Comparison of ENCODE assay signal across 8 cellular contexts in the genomic region with DNA sequence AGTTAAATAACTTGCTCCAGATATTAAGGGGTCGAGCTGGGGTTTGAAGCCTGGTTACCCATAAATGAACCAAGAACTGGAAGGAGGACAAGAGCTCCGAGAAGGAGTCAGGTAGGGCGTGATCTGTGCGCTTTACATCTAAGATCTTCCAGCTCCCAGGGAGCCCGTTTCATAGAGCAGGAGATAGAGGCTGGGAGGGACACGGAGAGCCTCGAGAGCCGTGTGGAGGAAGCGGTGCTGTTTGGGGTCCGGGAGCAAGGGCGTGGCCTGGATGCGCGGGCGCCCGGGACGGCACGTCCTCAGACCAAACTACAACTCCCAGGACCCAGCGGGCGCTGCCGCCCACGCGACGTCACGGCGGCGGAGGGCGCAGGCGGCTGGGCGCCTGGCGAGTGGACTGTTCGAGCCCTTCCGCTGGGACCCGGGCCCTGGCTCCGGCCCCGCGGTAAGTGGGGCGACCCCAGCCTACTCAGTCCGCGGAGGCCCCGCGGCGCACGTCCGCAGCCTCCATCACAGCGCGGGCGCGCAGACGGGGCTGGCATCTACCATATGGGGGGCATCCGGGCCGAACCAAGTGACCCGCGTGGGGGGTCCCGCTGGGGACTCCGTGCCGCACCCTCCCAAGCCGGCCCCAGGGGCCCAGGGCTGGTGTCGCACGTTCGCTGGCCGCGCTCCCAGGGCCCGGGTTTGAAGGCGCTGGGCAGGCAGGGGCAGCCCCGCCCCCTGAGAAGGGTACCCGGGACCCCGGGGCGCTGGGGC. TPM values are rescaled to one million over a fixed set of nuclear protein-coding genes. Genes with fewer than 3 reads are reported as not detected.
DNase-seq lines count a peak whose midpoint lies in the region; ATAC-seq and TF ChIP-seq lines count a peak whose summit lies in the region.

Gene BCKDK (plus strand): TSS at position 352 of the 759 bp plus-strand sequence. CDS start 838 bp downstream, outside the sequence.

- peaks cover 6% of the 10 kb centered on the region for H3K4me1 ChIP-seq in right cardiac atrium (ENCODE audit: control insufficient read depth, insufficient read depth, low read length)

- 4% methylated on average over 68 of the region's 68 CpGs for whole genome bisulfite sequencing in right cardiac atrium

- DNase-seq in GM12865 (ENCODE audit: low read depth) (peak; percentile 88), NB4 (ENCODE audit: low read depth) (peak; percentile 88), anterior cingulate cortex (lab: John Stamatoyannopoulos, UW) (peak in 52 of 58 donors; percentile 13 to 83 (median 54)), right cardiac atrium (peak; percentile 85 to 93 (median 93)), putamen (ENCODE audit: low spot score) (peak; percentile 79), cortex of kidney (lab: John Stamatoyannopoulos, UW) (no peak)

- TF ChIP-seq POLR2A in NB4 (IDR thresholded peaks at IDR 0.05; ENCODE audit: extremely low read depth, insufficient read length): peak; percentile 63

- peak within 1 kb of the TSS; percentile 85 for H3K27ac ChIP-seq in right cardiac atrium (ENCODE audit: low read length)

- no peak for TF ChIP-seq CTCF in GM12865 (IDR thresholded peaks at IDR 0.05; ENCODE audit: insufficient read depth, low read depth, low read length, missing control alignments)
- TF ChIP-seq CTCF in NB4 (IDR thresholded peaks at IDR 0.05; ENCODE audit: low read depth, low read length): no peak

- intact Hi-C loops in T-helper 2 cell treated with Interferon-gamma antibody and Interleukin-4, amounts not matched to agents 100 ng/mL and 5 ng/mL, for 36 hours (cut with micrococcal nuclease): loop anchor here (2.0 kb wide), 1 partner anchor 35 kb away; no protein-coding TSS in a partner anchor
- intact Hi-C loops in right cardiac atrium (cut with DNase I): no loop called here

- no peaks in the 10 kb centered on the region for H3K9me3 ChIP-seq in right cardiac atrium (ENCODE audit: control insufficient read depth, low read length)

- H3K4me3 ChIP-seq in GM12865 (ENCODE audit: low read depth, low read length): peak within 1 kb of the TSS; percentile 96
- H3K4me3 ChIP-seq in NB4 (ENCODE audit: low read depth, low read length): peak within 1 kb of the TSS; percentile 59
- H3K4me3 ChIP-seq in right cardiac atrium (ENCODE audit: low read length): peak within 1 kb of the TSS; percentile 74

- ATAC-seq in HG02571 (IDR thresholded peaks at IDR 0.05; ENCODE audit: unreplicated experiment) (peak; percentile 75), right cardiac atrium (peak; percentile 88 to 89)

- no peaks in the 10 kb centered on the region for H3K27me3 ChIP-seq in right cardiac atrium (ENCODE audit: control insufficient read depth, insufficient read depth)

RNA-seq across cellular contexts. Expression of gene BCKDK, which starts in this region (rescaled TPM):
- 21.5 and 24.0 TPM in 2 replicates for total RNA-seq in T-helper 2 cell treated with Interferon-gamma antibody and Interleukin-4, amounts not matched to agents 100 ng/mL and 5 ng/mL, for 36 hours
- 10 to 100 TPM; 43.8 to 50.8 (median 48.3) TPM for total RNA-seq in right cardiac atrium
- 42.2 TPM for polyA plus RNA-seq in right cardiac atrium
